1 cellular context compared by ENCODE assay signal in the genomic region with DNA sequence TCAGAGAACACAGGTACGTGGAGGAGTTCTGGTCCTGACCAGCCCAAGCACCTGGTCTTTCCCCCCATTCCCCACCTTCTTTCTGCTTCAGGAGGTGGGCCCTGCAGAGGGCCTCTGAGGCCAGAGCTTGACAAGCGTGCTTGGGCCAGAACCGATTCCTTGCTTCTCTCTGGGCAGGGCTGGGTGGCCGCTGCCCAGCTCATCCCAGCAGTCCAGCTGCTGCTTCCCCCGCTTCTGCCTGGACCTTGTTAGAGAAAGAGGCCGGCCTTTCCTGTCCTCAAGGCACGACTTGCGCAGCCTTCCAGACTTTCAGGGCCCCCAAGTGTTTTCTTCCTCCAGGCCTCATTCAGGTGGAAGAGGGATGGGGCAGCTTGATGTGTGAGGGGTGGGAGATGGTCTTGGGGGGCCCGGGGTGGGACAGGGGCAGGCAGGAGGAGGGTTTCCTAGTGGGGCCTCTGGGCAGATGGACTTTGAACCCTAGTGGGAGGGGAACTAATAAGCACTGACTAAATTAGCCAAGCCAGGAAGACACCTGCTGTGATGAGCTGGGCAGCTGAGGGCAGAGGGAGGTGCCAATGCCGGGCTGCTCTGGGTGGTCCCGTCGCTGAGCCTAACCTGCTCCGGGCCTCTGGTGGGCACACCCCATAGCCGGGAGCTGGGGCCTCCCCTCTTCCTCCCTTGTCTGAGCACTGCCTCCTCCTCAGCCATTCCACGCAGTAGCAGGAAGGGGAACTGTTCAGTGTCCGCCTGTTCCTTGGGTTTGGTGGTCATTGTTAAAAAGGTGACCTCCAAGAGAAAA.
TF ChIP-seq lines count a peak whose summit lies in the region.

No MANE protein-coding gene starts in this region.

TF ChIP-seq in GM23338, 12 proteins besides CTCF, POLR2A, EP300 and RAD21 (continued from another document):
- TF ChIP-seq, protein P1, sequence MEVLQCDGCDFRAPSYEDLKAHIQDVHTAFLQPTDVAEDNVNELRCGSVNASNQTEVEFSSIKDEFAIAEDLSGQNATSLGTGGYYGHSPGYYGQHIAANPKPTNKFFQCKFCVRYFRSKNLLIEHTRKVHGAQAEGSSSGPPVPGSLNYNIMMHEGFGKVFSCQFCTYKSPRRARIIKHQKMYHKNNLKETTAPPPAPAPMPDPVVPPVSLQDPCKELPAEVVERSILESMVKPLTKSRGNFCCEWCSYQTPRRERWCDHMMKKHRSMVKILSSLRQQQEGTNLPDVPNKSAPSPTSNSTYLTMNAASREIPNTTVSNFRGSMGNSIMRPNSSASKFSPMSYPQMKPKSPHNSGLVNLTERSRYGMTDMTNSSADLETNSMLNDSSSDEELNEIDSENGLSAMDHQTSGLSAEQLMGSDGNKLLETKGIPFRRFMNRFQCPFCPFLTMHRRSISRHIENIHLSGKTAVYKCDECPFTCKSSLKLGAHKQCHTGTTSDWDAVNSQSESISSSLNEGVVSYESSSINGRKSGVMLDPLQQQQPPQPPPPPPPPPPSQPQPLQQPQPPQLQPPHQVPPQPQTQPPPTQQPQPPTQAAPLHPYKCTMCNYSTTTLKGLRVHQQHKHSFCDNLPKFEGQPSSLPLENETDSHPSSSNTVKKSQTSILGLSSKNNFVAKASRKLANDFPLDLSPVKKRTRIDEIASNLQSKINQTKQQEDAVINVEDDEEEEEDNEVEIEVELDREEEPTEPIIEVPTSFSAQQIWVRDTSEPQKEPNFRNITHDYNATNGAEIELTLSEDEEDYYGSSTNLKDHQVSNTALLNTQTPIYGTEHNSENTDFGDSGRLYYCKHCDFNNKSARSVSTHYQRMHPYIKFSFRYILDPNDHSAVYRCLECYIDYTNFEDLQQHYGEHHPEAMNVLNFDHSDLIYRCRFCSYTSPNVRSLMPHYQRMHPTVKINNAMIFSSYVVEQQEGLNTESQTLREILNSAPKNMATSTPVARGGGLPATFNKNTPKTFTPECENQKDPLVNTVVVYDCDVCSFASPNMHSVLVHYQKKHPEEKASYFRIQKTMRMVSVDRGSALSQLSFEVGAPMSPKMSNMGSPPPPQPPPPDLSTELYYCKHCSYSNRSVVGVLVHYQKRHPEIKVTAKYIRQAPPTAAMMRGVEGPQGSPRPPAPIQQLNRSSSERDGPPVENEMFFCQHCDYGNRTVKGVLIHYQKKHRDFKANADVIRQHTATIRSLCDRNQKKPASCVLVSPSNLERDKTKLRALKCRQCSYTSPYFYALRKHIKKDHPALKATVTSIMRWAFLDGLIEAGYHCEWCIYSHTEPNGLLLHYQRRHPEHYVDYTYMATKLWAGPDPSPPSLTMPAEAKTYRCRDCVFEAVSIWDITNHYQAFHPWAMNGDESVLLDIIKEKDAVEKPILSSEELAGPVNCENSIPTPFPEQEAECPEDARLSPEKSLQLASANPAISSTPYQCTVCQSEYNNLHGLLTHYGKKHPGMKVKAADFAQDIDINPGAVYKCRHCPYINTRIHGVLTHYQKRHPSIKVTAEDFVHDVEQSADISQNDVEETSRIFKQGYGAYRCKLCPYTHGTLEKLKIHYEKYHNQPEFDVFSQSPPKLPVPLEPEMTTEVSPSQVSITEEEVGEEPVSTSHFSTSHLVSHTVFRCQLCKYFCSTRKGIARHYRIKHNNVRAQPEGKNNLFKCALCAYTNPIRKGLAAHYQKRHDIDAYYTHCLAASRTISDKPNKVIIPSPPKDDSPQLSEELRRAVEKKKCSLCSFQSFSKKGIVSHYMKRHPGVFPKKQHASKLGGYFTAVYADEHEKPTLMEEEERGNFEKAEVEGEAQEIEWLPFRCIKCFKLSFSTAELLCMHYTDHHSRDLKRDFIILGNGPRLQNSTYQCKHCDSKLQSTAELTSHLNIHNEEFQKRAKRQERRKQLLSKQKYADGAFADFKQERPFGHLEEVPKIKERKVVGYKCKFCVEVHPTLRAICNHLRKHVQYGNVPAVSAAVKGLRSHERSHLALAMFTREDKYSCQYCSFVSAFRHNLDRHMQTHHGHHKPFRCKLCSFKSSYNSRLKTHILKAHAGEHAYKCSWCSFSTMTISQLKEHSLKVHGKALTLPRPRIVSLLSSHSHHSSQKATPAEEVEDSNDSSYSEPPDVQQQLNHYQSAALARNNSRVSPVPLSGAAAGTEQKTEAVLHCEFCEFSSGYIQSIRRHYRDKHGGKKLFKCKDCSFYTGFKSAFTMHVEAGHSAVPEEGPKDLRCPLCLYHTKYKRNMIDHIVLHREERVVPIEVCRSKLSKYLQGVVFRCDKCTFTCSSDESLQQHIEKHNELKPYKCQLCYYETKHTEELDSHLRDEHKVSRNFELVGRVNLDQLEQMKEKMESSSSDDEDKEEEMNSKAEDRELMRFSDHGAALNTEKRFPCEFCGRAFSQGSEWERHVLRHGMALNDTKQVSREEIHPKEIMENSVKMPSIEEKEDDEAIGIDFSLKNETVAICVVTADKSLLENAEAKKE (CRISPR knock-in tag; IDR thresholded peaks at IDR 0.05), result no peak
- TF ChIP-seq STAT1 (IDR thresholded peaks at IDR 0.05; ENCODE audit: unreplicated experiment) (no peak), ETS1 (IDR thresholded peaks at IDR 0.05) (no peak), EZH2phosphoT487 (IDR thresholded peaks at IDR 0.05; ENCODE audit: unreplicated experiment) (no peak), EZH2 (IDR thresholded peaks at IDR 0.05; ENCODE audit: low read depth, unreplicated experiment) (no peak), ZNF114 (CRISPR knock-in tag; IDR thresholded peaks at IDR 0.05) (no peak), NANOG (IDR thresholded peaks at IDR 0.05; ENCODE audit: borderline replicate concordance) (no peak), JUNB (IDR thresholded peaks at IDR 0.05; ENCODE audit: unreplicated experiment) (no peak), CREB1 (CRISPR knock-in tag; IDR thresholded peaks at IDR 0.05; ENCODE audit: low read depth) (no peak)
- TF ChIP-seq, protein P2, sequence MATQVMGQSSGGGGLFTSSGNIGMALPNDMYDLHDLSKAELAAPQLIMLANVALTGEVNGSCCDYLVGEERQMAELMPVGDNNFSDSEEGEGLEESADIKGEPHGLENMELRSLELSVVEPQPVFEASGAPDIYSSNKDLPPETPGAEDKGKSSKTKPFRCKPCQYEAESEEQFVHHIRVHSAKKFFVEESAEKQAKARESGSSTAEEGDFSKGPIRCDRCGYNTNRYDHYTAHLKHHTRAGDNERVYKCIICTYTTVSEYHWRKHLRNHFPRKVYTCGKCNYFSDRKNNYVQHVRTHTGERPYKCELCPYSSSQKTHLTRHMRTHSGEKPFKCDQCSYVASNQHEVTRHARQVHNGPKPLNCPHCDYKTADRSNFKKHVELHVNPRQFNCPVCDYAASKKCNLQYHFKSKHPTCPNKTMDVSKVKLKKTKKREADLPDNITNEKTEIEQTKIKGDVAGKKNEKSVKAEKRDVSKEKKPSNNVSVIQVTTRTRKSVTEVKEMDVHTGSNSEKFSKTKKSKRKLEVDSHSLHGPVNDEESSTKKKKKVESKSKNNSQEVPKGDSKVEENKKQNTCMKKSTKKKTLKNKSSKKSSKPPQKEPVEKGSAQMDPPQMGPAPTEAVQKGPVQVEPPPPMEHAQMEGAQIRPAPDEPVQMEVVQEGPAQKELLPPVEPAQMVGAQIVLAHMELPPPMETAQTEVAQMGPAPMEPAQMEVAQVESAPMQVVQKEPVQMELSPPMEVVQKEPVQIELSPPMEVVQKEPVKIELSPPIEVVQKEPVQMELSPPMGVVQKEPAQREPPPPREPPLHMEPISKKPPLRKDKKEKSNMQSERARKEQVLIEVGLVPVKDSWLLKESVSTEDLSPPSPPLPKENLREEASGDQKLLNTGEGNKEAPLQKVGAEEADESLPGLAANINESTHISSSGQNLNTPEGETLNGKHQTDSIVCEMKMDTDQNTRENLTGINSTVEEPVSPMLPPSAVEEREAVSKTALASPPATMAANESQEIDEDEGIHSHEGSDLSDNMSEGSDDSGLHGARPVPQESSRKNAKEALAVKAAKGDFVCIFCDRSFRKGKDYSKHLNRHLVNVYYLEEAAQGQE (IDR thresholded peaks at IDR 0.05; ENCODE audit: unreplicated experiment), result no peak
